In the genomic region with DNA sequence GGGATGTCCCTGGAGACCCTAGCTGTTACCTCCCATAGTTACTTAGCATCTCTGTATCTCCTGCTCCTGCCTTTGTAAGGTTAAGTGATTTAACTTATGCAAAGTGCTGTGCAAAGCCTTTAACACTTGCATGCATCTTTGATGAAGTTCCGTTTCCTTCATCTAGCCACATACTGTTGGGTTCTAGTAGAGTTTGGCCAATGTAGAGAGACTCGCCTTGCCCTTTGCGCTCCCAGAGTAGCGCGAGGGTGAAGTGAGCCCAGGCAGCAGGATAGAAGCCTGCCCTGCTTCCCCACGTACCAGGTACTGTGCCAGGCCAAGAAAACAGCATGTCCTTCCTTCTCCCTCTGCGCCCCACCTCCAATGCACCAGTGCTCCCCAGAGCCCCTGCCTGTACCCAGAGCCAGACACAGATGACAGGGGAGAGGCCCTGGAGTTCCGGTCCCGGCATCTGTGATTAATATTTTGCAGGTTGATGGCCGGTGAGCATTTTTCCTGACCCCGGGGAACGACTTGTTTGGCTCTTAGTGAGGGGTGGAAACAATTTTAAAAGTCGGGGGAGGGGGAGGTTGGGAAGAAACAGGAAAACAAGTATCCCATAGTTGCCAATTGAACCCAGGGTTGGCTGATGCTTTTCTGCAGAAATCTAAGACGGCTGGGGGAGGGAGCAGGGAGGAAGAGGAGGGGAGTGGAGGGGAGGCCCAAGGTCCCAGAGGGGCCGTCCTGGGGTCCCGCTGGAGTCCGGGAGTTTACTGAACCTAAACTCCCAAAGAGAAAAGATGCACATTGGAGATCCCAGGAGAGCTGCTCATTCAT, we compare ENCODE assay signal across 1 cellular context.
TF ChIP-seq lines count a peak whose summit lies in the region.

No MANE protein-coding gene starts in this region.

TF ChIP-seq in IMR-90, 13 proteins besides CTCF, POLR2A, EP300 and RAD21 (continued from another document):
- TF ChIP-seq, protein P1, sequence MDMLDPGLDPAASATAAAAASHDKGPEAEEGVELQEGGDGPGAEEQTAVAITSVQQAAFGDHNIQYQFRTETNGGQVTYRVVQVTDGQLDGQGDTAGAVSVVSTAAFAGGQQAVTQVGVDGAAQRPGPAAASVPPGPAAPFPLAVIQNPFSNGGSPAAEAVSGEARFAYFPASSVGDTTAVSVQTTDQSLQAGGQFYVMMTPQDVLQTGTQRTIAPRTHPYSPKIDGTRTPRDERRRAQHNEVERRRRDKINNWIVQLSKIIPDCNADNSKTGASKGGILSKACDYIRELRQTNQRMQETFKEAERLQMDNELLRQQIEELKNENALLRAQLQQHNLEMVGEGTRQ (IDR thresholded peaks at IDR 0.05; ENCODE audit: low read depth, low read length), result no peak
- no peak for TF ChIP-seq NFE2L2 (IDR thresholded peaks at IDR 0.05; ENCODE audit: low read depth, low read length)
- TF ChIP-seq RCOR1 (IDR thresholded peaks at IDR 0.05; ENCODE audit: insufficient replicate concordance, low read length), result no peak
